Comparison of ENCODE assay signal across 12 cellular contexts in genomic region chr2:8306530-8307351, GRCh38.
DNase-seq lines count a peak whose midpoint lies in the region; ATAC-seq, FAIRE-seq and TF ChIP-seq lines count a peak whose summit lies in the region.
"Had no signal": no experiment of that assay in that cellular context is flagged by ENCODE, and none has a peak within 500 bp of the region (broad histone marks: within the 10 kb centered on the region; RNA-seq: fewer than 3 reads in every experiment).

No MANE protein-coding gene starts in this region.

- peak; percentile 35 for FAIRE-seq in GM12878 (lab: Jason Lieb, UNC)

- peaks cover 15% of the 10 kb centered on the region for H3K4me1 ChIP-seq in IMR-90 (ENCODE audit: control insufficient read depth, insufficient read depth, low read length)
- H3K4me1 ChIP-seq in GM12878 (ENCODE audit: control insufficient read depth, insufficient read depth, low read length) = peaks cover 79% of the 10 kb centered on the region
- H3K4me1 ChIP-seq in Caco-2 = no peaks in the 10 kb centered on the region

- H3K79me1 ChIP-seq in IMR-90 (ENCODE audit: low read depth in 1 of 2, low read length in 2 of 2) = no peaks in the 10 kb centered on the region

- H3K27me3 Mint-ChIP-seq in natural killer cell (ENCODE audit: low read depth in 2 of 2) (no peaks in the 10 kb centered on the region), Caco-2 (ENCODE audit: insufficient read depth, unreplicated experiment) (no peaks in the 10 kb centered on the region)

- CTCF ChIA-PET in IMR-90 (lab: Yijun Ruan, JAX) = no interaction called here
- CTCF ChIA-PET in GM12878 (lab: Yijun Ruan, JAX) = interaction anchor here (1.4 kb wide), 1 partner anchor 879 kb away, joined by 3 read pairs; no protein-coding TSS in a partner anchor
- CTCF ChIA-PET in Caco-2 (lab: Charles Lee) = no interaction called here

- peak overlapping the region; percentile 87 for H4K91ac ChIP-seq in IMR-90 (ENCODE audit: insufficient read depth, low read depth, low read length)

- H3K4ac ChIP-seq in IMR-90 (ENCODE audit: low read depth, low read length) = peak overlapping the region; percentile 86

- H3K4me3 Mint-ChIP-seq in natural killer cell (peak overlapping the region; percentile 40), Caco-2 (ENCODE audit: unreplicated experiment) (no peak overlapping the region)

- no peak for TF ChIP-seq POLR2A in IMR-90 (IDR thresholded peaks at IDR 0.05; ENCODE audit: low read depth, low read length)
- TF ChIP-seq POLR2A in GM12878 (IDR thresholded peaks at IDR 0.05; ENCODE audit: low read depth, low read length) = no peak

- H3K4me1 Mint-ChIP-seq in natural killer cell = peaks cover 96% of the 10 kb centered on the region in 2 donors
- no peaks in the 10 kb centered on the region for H3K4me1 Mint-ChIP-seq in Caco-2 (ENCODE audit: low read depth, unreplicated experiment)

- no peaks in the 10 kb centered on the region for H3K79me2 ChIP-seq in GM12878 (ENCODE audit: control insufficient read depth, insufficient read depth, low read length)

- peak overlapping the region; percentile 65; the same call in 2 of the 3 replicates for H2BK15ac ChIP-seq in IMR-90 (ENCODE audit: low read depth, low read length)

- 0 out of 4 replicates have a peak, but pooled peaks of 1 of the 2 experiments have one; percentile 21 for TF ChIP-seq EP300 in GM12878 (IDR thresholded peaks at IDR 0.05; ENCODE audit: borderline replicate concordance in 1 of 2, control insufficient read depth in 1 of 2, low read depth in 2 of 2, low read length in 2 of 2)

- SMC1A ChIA-PET in GM12878 (lab: Charles Lee; ENCODE audit: uncharacterized antibody, unreplicated experiment) = interaction anchor here (0.6 to 16.5 kb wide), 15 partner anchors 9 to 694 kb away, joined by 3 to 352 read pairs (median 3); no protein-coding TSS in a partner anchor

- H3K9ac ChIP-seq in IMR-90 (ENCODE audit: low read depth, low read length) = peak overlapping the region; percentile 22; the same call in 1 of the 2 replicates
- H3K9ac ChIP-seq in GM12878 (ENCODE audit: control insufficient read depth, insufficient read depth, low read length) = no peak overlapping the region

- H2AK5ac ChIP-seq in IMR-90 (ENCODE audit: low read depth, low read length) = peak overlapping the region; percentile 94

- 0 out of 2 replicates have a peak overlapping the region, but pooled peaks have one; percentile 29 for H3K14ac ChIP-seq in IMR-90 (replicated peaks; ENCODE audit: low read depth, low read length)

- peak overlapping the region; percentile 57; the same call in 1 of the 2 replicates for H3K56ac ChIP-seq in IMR-90 (ENCODE audit: extremely low read depth, insufficient read depth, low read length)

- peak overlapping the region; percentile 89 for H2BK20ac ChIP-seq in IMR-90 (ENCODE audit: low read depth, low read length)

- intact Hi-C loops in IMR-90 (cut with micrococcal nuclease) (loop anchor here (1.0 to 10.0 kb wide), 4 partner anchors 114 to 377 kb away; no protein-coding TSS in a partner anchor), GM12878 (cut with micrococcal nuclease; ENCODE audit: unreplicated experiment) (loop anchor here (10.0 kb wide), 2 partner anchors 298 to 482 kb away; no protein-coding TSS in a partner anchor), natural killer cell (cut with micrococcal nuclease) (loop anchor here (10.0 kb wide), 1 partner anchor 148 kb away; no protein-coding TSS in a partner anchor), Caco-2 (cut with micrococcal nuclease; ENCODE audit: unreplicated experiment) (no loop called here)

- H3K9me3 ChIP-seq in IMR-90 (ENCODE audit: control insufficient read depth, insufficient read depth, low read length) (no peaks in the 10 kb centered on the region; the same call in 1 of the 2 replicates), GM12878 (replicated peaks; ENCODE audit: control insufficient read depth, insufficient read depth, low read length) (no peaks in the 10 kb centered on the region; the same call in 2 of the 3 replicates), Caco-2 (no peaks in the 10 kb centered on the region)

- WGBS in IMR-90 (ENCODE audit: extremely low coverage in 2 of 2, insufficient read length in 1 of 2), 2 experiments = 80% methylated on average over 1 of the region's 7 CpGs; no CpG with 5 or more reads in 1 of the 2 experiments
- 79% methylated on average over 7 of the region's 7 CpGs for WGBS in GM12878 (ENCODE audit: insufficient coverage, insufficient replicate concordance, low lambda C conversion rate, missing lambda C conversion rate)

- H4K8ac ChIP-seq in IMR-90 (ENCODE audit: low read depth in 2 of 2, low read length in 2 of 2) = peak overlapping the region; percentile 38 to 54; a peak in 2 of 4 replicates

- H3K36me3 Mint-ChIP-seq in natural killer cell = no peaks in the 10 kb centered on the region
- H3K36me3 Mint-ChIP-seq in Caco-2 (ENCODE audit: insufficient read depth, unreplicated experiment) = no peaks in the 10 kb centered on the region

- peak; percentile 80 for ATAC-seq in IMR-90 (ENCODE audit: low read depth)
- peak; percentile 9 for ATAC-seq in GM12878
- no peak for ATAC-seq in natural killer cell
- no peak for ATAC-seq in HG03280 (IDR thresholded peaks at IDR 0.05; ENCODE audit: unreplicated experiment)
- ATAC-seq in HG03135 (IDR thresholded peaks at IDR 0.05; ENCODE audit: unreplicated experiment) = no peak

- H3K27ac Mint-ChIP-seq in natural killer cell (peak overlapping the region; percentile 91 to 99), Caco-2 (ENCODE audit: unreplicated experiment) (no peak overlapping the region)
- H3K27ac Mint-ChIP-seq: activated T-helper 2 cell treated with anti-CD3 and anti-CD28 coated beads, Interferon-gamma antibody, Interleukin-2, Interleukin-4, amounts not matched to agents 10 μg/mL and 5 μg/mL and 100 μg/mL, durations not matched to agents 14 hours and 24 hours and 36 hours had no signal

- H3K4me2 ChIP-seq in IMR-90 (ENCODE audit: low read depth, low read length) (peak overlapping the region; percentile 23), GM12878 (ENCODE audit: control insufficient read depth, insufficient read depth) (peak overlapping the region; percentile 15; the same call in 1 of the 2 replicates)

- TF ChIP-seq CTCF in IMR-90 (conservative IDR thresholded peaks at IDR 0.05; ENCODE audit: low read depth, low read length) (no peak), GM12878 (IDR thresholded peaks at IDR 0.05 in 2 of 3, conservative IDR thresholded peaks at IDR 0.05 in 1 of 3; ENCODE audit: control insufficient read depth in 2 of 3, extremely low read depth in 1 of 3, insufficient read depth in 1 of 3, low read depth in 3 of 3, low read length in 3 of 3) (no peak), natural killer cell (IDR thresholded peaks at IDR 0.05) (no peak), Caco-2 (IDR thresholded peaks at IDR 0.05; ENCODE audit: insufficient read depth in 1 of 2, low read depth in 1 of 2, low read length in 1 of 2, severe bottlenecking in 1 of 2, unreplicated experiment in 1 of 2) (no peak)

- H2AK9ac ChIP-seq in IMR-90 (replicated peaks; ENCODE audit: low read depth, low read length, poor library complexity) = no peak overlapping the region

- H3K27me3 ChIP-seq in IMR-90 (ENCODE audit: control insufficient read depth, insufficient read depth, low read length) (no peaks in the 10 kb centered on the region), GM12878 (replicated peaks in 1 of 2; ENCODE audit: control insufficient read depth in 2 of 2, insufficient read depth in 2 of 2, low read length in 1 of 2) (no peaks in the 10 kb centered on the region), Caco-2 (replicated peaks; ENCODE audit: control insufficient read depth, insufficient read depth, low read length) (no peaks in the 10 kb centered on the region)

- H3K23ac ChIP-seq in IMR-90 (ENCODE audit: low read depth, low read length) = peak overlapping the region; percentile 10; the same call in 1 of the 2 replicates

- POLR2A ChIA-PET in IMR-90 (lab: Charles Lee; ENCODE audit: unreplicated experiment) (interaction anchor here (0.6 kb wide), 1 partner anchor 98 kb away, joined by 3 read pairs; no protein-coding TSS in a partner anchor), GM12878 (lab: Charles Lee) (interaction anchor here (0.7 to 1.0 kb wide), 2 partner anchors 68 to 102 kb away, joined by 3 read pairs; no protein-coding TSS in a partner anchor), Caco-2 (lab: Charles Lee) (no interaction called here)

- H3K9me3 Mint-ChIP-seq in natural killer cell (no peaks in the 10 kb centered on the region), Caco-2 (ENCODE audit: unreplicated experiment) (no peaks in the 10 kb centered on the region)

- DNase-seq in DMS53 (lab: John Stamatoyannopoulos, UW) (peak; percentile 66), IMR-90 (peak; percentile 90), GM12878 (ENCODE audit: low read depth, low spot score) (no peak), natural killer cell (no peak), NCI-H187 (lab: John Stamatoyannopoulos, UW) (no peak), Caco-2 (no peak)
- DNase-seq: GOT3; NCI-H1417; stimulated activated CD4-positive, alpha-beta T cell treated with anti-CD3 and anti-CD28 coated beads, Interleukin-2, amount 100 ng/mL, for 24 hours had no signal

- H3K4me3 ChIP-seq in IMR-90 (ENCODE audit: insufficient read depth, low read depth, low read length) (no peak overlapping the region), GM12878 (no peak overlapping the region), Caco-2 (ENCODE audit: low read depth, low read length) (no peak overlapping the region)

- peaks cover 14% of the 10 kb centered on the region for H3K9me1 ChIP-seq in IMR-90 (ENCODE audit: insufficient read depth, low read length)

- in situ Hi-C loops in IMR-90 (cut with MboI; ENCODE audit: low sequenced_read_pairs) = loop anchor here (10.0 kb wide), 1 partner anchor 378 kb away; the partner anchor contains the start of gene ID2
- in situ Hi-C loops in GM12878 (cut with MboI) = no loop called here

- dilution Hi-C loops in IMR-90 (cut with HindIII; ENCODE audit: low sequenced_read_pairs, unreplicated experiment) = no loop called here

- peaks cover 3% of the 10 kb centered on the region; the same call in 1 of the 2 replicates for H4K20me1 ChIP-seq in IMR-90 (ENCODE audit: insufficient read depth, low read length)
- no peaks in the 10 kb centered on the region for H4K20me1 ChIP-seq in GM12878 (ENCODE audit: control insufficient read depth, insufficient read depth)

- peak overlapping the region; percentile 76 for H4K5ac ChIP-seq in IMR-90 (ENCODE audit: low read depth, low read length)

- peak overlapping the region; percentile 92 for H2BK120ac ChIP-seq in IMR-90 (ENCODE audit: low read depth, low read length)

- RAD21 ChIA-PET in GM12878 (lab: Charles Lee; ENCODE audit: unreplicated experiment) = interaction anchor here (0.6 to 2.5 kb wide), 7 partner anchors 40 to 580 kb away, joined by 3 to 9 read pairs (median 4); no protein-coding TSS in a partner anchor

- BruUV-seq in IMR-90 (replicated peaks; lab: Mats Ljungman, UMichigan) (no TSS peak), GM12878 (replicated peaks; lab: Mats Ljungman, UMichigan) (no TSS peak), Caco-2 (replicated peaks; lab: Mats Ljungman, UMichigan) (no TSS peak)

- no peak for TF ChIP-seq RAD21 in IMR-90 (IDR thresholded peaks at IDR 0.05; ENCODE audit: low read length)
- TF ChIP-seq RAD21 in GM12878 (IDR thresholded peaks at IDR 0.05; ENCODE audit: insufficient read depth, low read depth, low read length) = no peak

- no peak overlapping the region for H2AFZ ChIP-seq in IMR-90 (replicated peaks; ENCODE audit: low read length, poor library complexity)
- no peak overlapping the region for H2AFZ ChIP-seq in GM12878 (ENCODE audit: control insufficient read depth, low read depth, low read length)

- no peaks in the 10 kb centered on the region for H3K36me3 ChIP-seq in IMR-90 (ENCODE audit: control insufficient read depth, insufficient read depth, low read length)
- H3K36me3 ChIP-seq in GM12878 (ENCODE audit: control insufficient read depth in 2 of 2, insufficient read depth in 2 of 2, low read length in 1 of 2) = no peaks in the 10 kb centered on the region
- H3K36me3 ChIP-seq in Caco-2 (ENCODE audit: control insufficient read depth, insufficient read depth, low read length) = no peaks in the 10 kb centered on the region

- H3K27ac ChIP-seq in IMR-90 (ENCODE audit: insufficient read depth, low read length) (peak overlapping the region; percentile 89), GM12878 (ENCODE audit: control insufficient read depth, insufficient read depth) (peak overlapping the region; percentile 13; the same call in 1 of the 2 replicates)

- peak overlapping the region; percentile 95 for H3K18ac ChIP-seq in IMR-90 (ENCODE audit: low read depth, low read length)

- peak overlapping the region; percentile 73 for H2BK5ac ChIP-seq in IMR-90 (ENCODE audit: low read depth, low read length, poor library complexity, severe bottlenecking)

Comparison
In these comparisons a context has a peak if more than half of its experiments do, and no peak if none do; other contexts are left out.
1. DNase-seq: peak in DMS53 (single experiment) and IMR-90 (single experiment); none in GM12878 (single experiment), natural killer cell (single experiment), NCI-H187 (0 of 2) and Caco-2 (0 of 2).
2. ATAC-seq: peak in IMR-90 (single experiment) and GM12878 (single experiment); none in natural killer cell (0 of 3), HG03280 (single experiment) and HG03135 (single experiment).